ENCODE assay signal across 7 cellular contexts in genomic region chr16:52921104-52921503, GRCh38.
"Had no signal": no experiment of that assay in that cellular context is flagged by ENCODE, and none has a peak within 500 bp of the region (broad histone marks: within the 10 kb centered on the region; RNA-seq: fewer than 3 reads in every experiment).

No MANE protein-coding gene starts in this region.

- DNase-seq: GOT3, H9, HCEC 1CT had no signal

- H3K27ac ChIP-seq: HL-60 had no signal

- FAIRE-seq: H54, HepG2 had no signal

- H3K4me1 Mint-ChIP-seq: IgD-negative memory B cell had no signal

- H3K27ac Mint-ChIP-seq: H9, IgD-negative memory B cell had no signal

- ATAC-seq: HepG2 had no signal

- H3K4me3 Mint-ChIP-seq: H9, IgD-negative memory B cell had no signal

- H3K9me3 Mint-ChIP-seq: H9 had no signal
